1 cellular context compared by ENCODE assay signal in genomic region chr16:28823719-28824547, GRCh38.
TF ChIP-seq lines count a peak whose summit lies in the region.

No MANE protein-coding gene starts in this region.

TF ChIP-seq in liver, 16 proteins besides CTCF, POLR2A, EP300 and RAD21 (continued from another document):
- TF ChIP-seq, protein P1, sequence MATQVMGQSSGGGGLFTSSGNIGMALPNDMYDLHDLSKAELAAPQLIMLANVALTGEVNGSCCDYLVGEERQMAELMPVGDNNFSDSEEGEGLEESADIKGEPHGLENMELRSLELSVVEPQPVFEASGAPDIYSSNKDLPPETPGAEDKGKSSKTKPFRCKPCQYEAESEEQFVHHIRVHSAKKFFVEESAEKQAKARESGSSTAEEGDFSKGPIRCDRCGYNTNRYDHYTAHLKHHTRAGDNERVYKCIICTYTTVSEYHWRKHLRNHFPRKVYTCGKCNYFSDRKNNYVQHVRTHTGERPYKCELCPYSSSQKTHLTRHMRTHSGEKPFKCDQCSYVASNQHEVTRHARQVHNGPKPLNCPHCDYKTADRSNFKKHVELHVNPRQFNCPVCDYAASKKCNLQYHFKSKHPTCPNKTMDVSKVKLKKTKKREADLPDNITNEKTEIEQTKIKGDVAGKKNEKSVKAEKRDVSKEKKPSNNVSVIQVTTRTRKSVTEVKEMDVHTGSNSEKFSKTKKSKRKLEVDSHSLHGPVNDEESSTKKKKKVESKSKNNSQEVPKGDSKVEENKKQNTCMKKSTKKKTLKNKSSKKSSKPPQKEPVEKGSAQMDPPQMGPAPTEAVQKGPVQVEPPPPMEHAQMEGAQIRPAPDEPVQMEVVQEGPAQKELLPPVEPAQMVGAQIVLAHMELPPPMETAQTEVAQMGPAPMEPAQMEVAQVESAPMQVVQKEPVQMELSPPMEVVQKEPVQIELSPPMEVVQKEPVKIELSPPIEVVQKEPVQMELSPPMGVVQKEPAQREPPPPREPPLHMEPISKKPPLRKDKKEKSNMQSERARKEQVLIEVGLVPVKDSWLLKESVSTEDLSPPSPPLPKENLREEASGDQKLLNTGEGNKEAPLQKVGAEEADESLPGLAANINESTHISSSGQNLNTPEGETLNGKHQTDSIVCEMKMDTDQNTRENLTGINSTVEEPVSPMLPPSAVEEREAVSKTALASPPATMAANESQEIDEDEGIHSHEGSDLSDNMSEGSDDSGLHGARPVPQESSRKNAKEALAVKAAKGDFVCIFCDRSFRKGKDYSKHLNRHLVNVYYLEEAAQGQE (IDR thresholded peaks at IDR 0.05): peak; percentile 26
- TF ChIP-seq NR2F2 (IDR thresholded peaks at IDR 0.05) (no peak), TAF1 (conservative IDR thresholded peaks at IDR 0.05) (no peak)
